Comparison of ENCODE assay signal across 1 cellular context in genomic region chr1:183636334-183636682, GRCh38.
TF ChIP-seq lines count a peak whose summit lies in the region.

No MANE protein-coding gene starts in this region.

TF ChIP-seq in WTC11, 78 proteins besides CTCF, POLR2A, EP300 and RAD21 (continued from another document):
- no peak for TF ChIP-seq ZBTB43 (CRISPR knock-in tag; IDR thresholded peaks at IDR 0.05)
- TF ChIP-seq STAT6 (CRISPR knock-in tag; conservative IDR thresholded peaks at IDR 0.05; ENCODE audit: low read depth), result no peak
- TF ChIP-seq FOXJ3 (CRISPR knock-in tag; IDR thresholded peaks at IDR 0.05; ENCODE audit: borderline replicate concordance), result no peak
